ENCODE assay signal across 8 cellular contexts in genomic region chr13:24922390-24923304, GRCh38.
A peak's percentile ranks its signal among the peaks of the same experiment; 100 is the strongest.
DNase-seq lines count a peak whose midpoint lies in the region; ATAC-seq and TF ChIP-seq lines count a peak whose summit lies in the region.

No MANE protein-coding gene starts in this region.

- peak overlapping the region; percentile 82 for H3K27ac ChIP-seq in angular gyrus (ENCODE audit: low read depth, low read length)
- peak overlapping the region; percentile 88 to 94 for H3K27ac ChIP-seq in prostate gland
- peak overlapping the region; percentile 97 for H3K27ac ChIP-seq in urinary bladder (ENCODE audit: low read depth)

- H3K9me3 ChIP-seq in T-helper 17 cell (ENCODE audit: control insufficient read depth, low read length, poor library complexity, severe bottlenecking): no peaks in the 10 kb centered on the region
- no peaks in the 10 kb centered on the region for H3K9me3 ChIP-seq in prostate gland

- H3K4me1 Mint-ChIP-seq in T-helper 17 cell: peaks cover 3% of the 10 kb centered on the region

- no peaks in the 10 kb centered on the region for H3K4me1 ChIP-seq in prostate gland (replicated peaks)
- H3K4me1 ChIP-seq in urinary bladder (ENCODE audit: insufficient read depth): no peaks in the 10 kb centered on the region

- DNase-seq in NCI-H1694 treated with DMSO at 0.1 percent for 48 hours (lab: John Stamatoyannopoulos, UW) (peak; percentile 79), T-helper 17 cell (peak; percentile 84 to 86 (median 86)), left ventricle myocardium superior (peak; percentile 99), prostate gland (ENCODE audit: low spot score) (peak; percentile 96)

- H3K27me3 ChIP-seq in prostate gland (replicated peaks; ENCODE audit: insufficient read depth): no peaks in the 10 kb centered on the region

- H3K27ac Mint-ChIP-seq in T-helper 17 cell: peak overlapping the region; percentile 90

- no peaks in the 10 kb centered on the region for H3K27me3 Mint-ChIP-seq in T-helper 17 cell

- under 1% methylated on average over 86 of the region's 86 CpGs for WGBS in prostate gland
- under 1% methylated on average over 86 of the region's 86 CpGs for WGBS in urinary bladder

- intact Hi-C loops in left ventricle myocardium superior (cut with micrococcal nuclease) (no loop called here), prostate gland (cut with DNase I) (no loop called here)

- H3K36me3 ChIP-seq in prostate gland (no peaks in the 10 kb centered on the region), urinary bladder (ENCODE audit: insufficient read depth) (no peaks in the 10 kb centered on the region)

- TF ChIP-seq POLR2A in prostate gland (IDR thresholded peaks at IDR 0.05): peak; percentile 65

- H3K36me3 Mint-ChIP-seq in T-helper 17 cell (ENCODE audit: low read depth): peaks cover 3% of the 10 kb centered on the region

- H3K4me3 Mint-ChIP-seq in T-helper 17 cell: peak overlapping the region; percentile 99

- ATAC-seq in GM18498 (IDR thresholded peaks at IDR 0.05; ENCODE audit: unreplicated experiment) (peak; percentile 92), HG02884 (IDR thresholded peaks at IDR 0.05; ENCODE audit: unreplicated experiment) (peak; percentile 88), T-helper 17 cell (peak; percentile 100), left ventricle myocardium superior (peak; percentile 100)

- H3K4me3 ChIP-seq in prostate gland (peak overlapping the region; percentile 70 to 78), urinary bladder (ENCODE audit: low read depth, low read length) (peak overlapping the region; percentile 90)

- TF ChIP-seq CTCF in prostate gland (IDR thresholded peaks at IDR 0.05): peak in 3 of 4 experiments; percentile 11 to 58 (median 50)

Comparison
In these comparisons a context has a peak if more than half of its experiments do, and no peak if none do; other contexts are left out.
1. Peak in every context shown above with its lines: DNase-seq, ATAC-seq, H3K4me3 ChIP-seq and H3K27ac ChIP-seq.